Comparison of ENCODE assay signal across 13 cellular contexts in the genomic region with DNA sequence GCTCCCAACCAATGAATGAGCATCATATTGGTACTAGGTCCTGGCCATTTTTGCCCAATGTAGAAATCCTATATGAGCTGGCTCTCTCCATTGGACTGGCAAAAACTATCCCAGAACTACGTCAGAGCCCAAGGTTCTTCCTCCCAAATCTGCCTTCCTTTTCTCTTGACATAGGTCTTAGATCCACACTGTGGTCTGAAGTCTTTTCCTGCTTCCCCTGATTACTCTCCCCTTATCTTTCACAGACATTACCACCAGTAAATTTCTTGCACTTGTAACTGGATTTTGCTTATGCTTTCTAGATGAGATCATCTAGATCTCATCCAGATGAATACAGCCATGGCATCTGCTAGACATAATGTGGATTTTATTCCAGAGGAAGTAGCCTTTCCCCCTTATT.
"Had no signal": no experiment of that assay in that cellular context is flagged by ENCODE, and none has a peak within 500 bp of the region (broad histone marks: within the 10 kb centered on the region; RNA-seq: fewer than 3 reads in every experiment).

No MANE protein-coding gene starts in this region.

- H3K36me3 ChIP-seq: left ventricle myocardium inferior, stomach, thoracic aorta had no signal

- H3K4me3 ChIP-seq: left ventricle myocardium inferior, stomach, thoracic aorta had no signal

- H3K79me2 ChIP-seq: parathyroid adenoma had no signal

- H3K4me1 ChIP-seq: left ventricle myocardium inferior, parathyroid adenoma, stomach had no signal

- H2AFZ ChIP-seq: parathyroid adenoma had no signal

- H3K9me3 ChIP-seq: stomach, thoracic aorta had no signal

- DNase-seq: activated CD4-positive, alpha-beta T cell treated with anti-CD3 and anti-CD28 coated beads, Interleukin-2, amount 50 U/mL, for 1 hour; activated naive CD4-positive, alpha-beta T cell; activated naive CD8-positive, alpha-beta T cell treated with anti-CD3 and anti-CD28 coated beads, Interleukin-2, amount 10 ng/mL, durations not matched to agents 7 days and 5 days; activated T-cell treated with anti-CD3 and anti-CD28 coated beads for 4 hours; anterior cingulate cortex; left ventricle myocardium inferior; naive thymus-derived CD8-positive, alpha-beta T cell; stimulated activated CD4-positive, alpha-beta T cell treated with anti-CD3 and anti-CD28 coated beads, Interleukin-12 subunit alpha, Interleukin-12 subunit beta, amount 100 ng/mL, for 4 hours; stimulated activated CD4-positive, alpha-beta T cell treated with anti-CD3 and anti-CD28 coated beads, Interleukin-2, amount 100 ng/mL, for 24 hours; stomach had no signal

- H3K9ac ChIP-seq: parathyroid adenoma had no signal

- H3K27ac ChIP-seq: epithelial cell of prostate, left ventricle myocardium inferior, parathyroid adenoma, stomach, thoracic aorta had no signal

- H3K27me3 ChIP-seq: stomach had no signal
